ENCODE assay signal across 8 cellular contexts in genomic region chr3:49787182-49787464, GRCh38. TPM values are rescaled to one million over a fixed set of nuclear protein-coding genes. Genes with fewer than 3 reads are reported as not detected.
A peak's percentile ranks its signal among the peaks of the same experiment; 100 is the strongest.
DNase-seq lines count a peak whose midpoint lies in the region; ATAC-seq and TF ChIP-seq lines count a peak whose summit lies in the region.

No MANE protein-coding gene starts in this region.

- peaks cover 33% of the 10 kb centered on the region for H3K4me1 Mint-ChIP-seq in activated T-cell treated with anti-CD3 and anti-CD28 coated beads, Interleukin-2, amount 50 U/mL, for 24 hours (ENCODE audit: low read depth)

- H3K27me3 ChIP-seq in adrenal gland (no peaks in the 10 kb centered on the region), thyroid gland (no peaks in the 10 kb centered on the region)

- H3K27me3 Mint-ChIP-seq in activated T-cell treated with anti-CD3 and anti-CD28 coated beads, Interleukin-2, amount 50 U/mL, for 24 hours, result no peaks in the 10 kb centered on the region

- peak overlapping the region; percentile 88 for H3K4me3 Mint-ChIP-seq in activated T-cell treated with anti-CD3 and anti-CD28 coated beads, Interleukin-2, amount 50 U/mL, for 24 hours

- no peak for ATAC-seq in HG02840 (IDR thresholded peaks at IDR 0.05; ENCODE audit: low FRiP score, unreplicated experiment)

- H3K27ac ChIP-seq in adrenal gland, result peak overlapping the region in 4 of 5 donors; percentile 81 to 94 (median 90)
- H3K27ac ChIP-seq in thyroid gland, result peak overlapping the region; percentile 97 to 98 (median 97)

- no peaks in the 10 kb centered on the region for H3K36me3 ChIP-seq in adrenal gland (replicated peaks in 1 of 2)
- H3K36me3 ChIP-seq in thyroid gland, result no peaks in the 10 kb centered on the region

- peaks cover 31% of the 10 kb centered on the region for H3K36me3 Mint-ChIP-seq in activated T-cell treated with anti-CD3 and anti-CD28 coated beads, Interleukin-2, amount 50 U/mL, for 24 hours (ENCODE audit: low read depth)

- H3K4me3 ChIP-seq in adrenal gland, result peak overlapping the region in 2 of 4 donors; percentile 28 to 82
- no peak overlapping the region for H3K4me3 ChIP-seq in thyroid gland (replicated peaks in 1 of 3)

- no peak for DNase-seq in activated T-cell treated with anti-CD3 and anti-CD28 coated beads, Interleukin-2, amount 50 U/mL, for 24 hours
- DNase-seq in activated T-cell treated with anti-CD3 and anti-CD28 coated beads, Interleukin-2, amount 50 U/mL, for 1 hour, result no peak
- DNase-seq in adrenal gland, result no peak
- DNase-seq in medulla oblongata (ENCODE audit: extremely low spot score), result peak; percentile 46
- DNase-seq in thyroid gland, result no peak
- no peak for DNase-seq in foreskin melanocyte
- no peak for DNase-seq in NCI-H2029 treated with DMSO at 0.1 percent for 48 hours (lab: John Stamatoyannopoulos, UW)

- no peaks in the 10 kb centered on the region for H3K9me3 Mint-ChIP-seq in activated T-cell treated with anti-CD3 and anti-CD28 coated beads, Interleukin-2, amount 50 U/mL, for 24 hours

- intact Hi-C loops in adrenal gland (cut with DNase I) (no loop called here), thyroid gland (cut with DNase I) (loop anchor here (5.0 kb wide), 1 partner anchor 65 kb away; the partner anchor contains the start of gene GMPPB)

- H3K4me1 ChIP-seq in adrenal gland (replicated peaks in 1 of 2) (peaks cover 3 to 24% of the 10 kb centered on the region in 2 donors), thyroid gland (peaks cover 11 to 28% of the 10 kb centered on the region in 2 donors)

- WGBS in adrenal gland, 4 donors, result 58 to 77% (median 69%) methylated on average over 3 of the region's 3 CpGs
- WGBS in thyroid gland, 2 donors, result 75 to 86% methylated on average over 3 of the region's 3 CpGs

- H3K27ac Mint-ChIP-seq in activated T-cell treated with anti-CD3 and anti-CD28 coated beads, Interleukin-2, amount 50 U/mL, for 24 hours, result peak overlapping the region; percentile 96

- TF ChIP-seq CTCF in adrenal gland (IDR thresholded peaks at IDR 0.05), result no peak
- TF ChIP-seq CTCF in thyroid gland (IDR thresholded peaks at IDR 0.05), result no peak

- H3K9me3 ChIP-seq in adrenal gland (replicated peaks in 1 of 3) (no peaks in the 10 kb centered on the region), thyroid gland (no peaks in the 10 kb centered on the region)

- no peak for TF ChIP-seq POLR2A in adrenal gland (IDR thresholded peaks at IDR 0.05)
- TF ChIP-seq POLR2A in thyroid gland (IDR thresholded peaks at IDR 0.05), result no peak

RNA-seq across cellular contexts. Expression of gene IP6K1, which starts 0.8 kb away (rescaled TPM):
- total RNA-seq in adrenal gland (10 to 100 TPM; 36.3 to 73.9 (median 53.2) TPM), thyroid gland (10 to 100 TPM; 42.4 to 74.0 (median 43.8) TPM)
- 10 to 100 TPM; 12.3 to 29.5 (median 14.2) TPM for polyA plus RNA-seq in adrenal gland

RNA-seq across cellular contexts. Expression of gene CDHR4, which starts 12.6 kb away (rescaled TPM):
- under 1 TPM in 2 of 8 donors, not detected in 6; 0.23 to 0.25 TPM for total RNA-seq in adrenal gland
- polyA plus RNA-seq in adrenal gland, result under 1 TPM in 1 of 3 donors, not detected in 2; 0.17 TPM
- total RNA-seq in thyroid gland, result not detected

RNA-seq across cellular contexts. Expression of gene INKA1, which starts 15.9 kb away (rescaled TPM):
- total RNA-seq in adrenal gland (1 to 10 TPM; 1.8 to 5.5 (median 2.9) TPM), thyroid gland (1 to 10 TPM; 3.1 to 7.3 (median 5.6) TPM)
- polyA plus RNA-seq in adrenal gland, result 10 to 100 TPM in 1 of 3 donors, 1 to 10 TPM in 1, under 1 TPM in 1; 0.35 to 15.2 (median 6.3) TPM

RNA-seq across cellular contexts. Expression of gene UBA7, which starts 26.6 kb away (rescaled TPM):
- 100 to 1,000 TPM in 1 of 8 donors, 10 to 100 TPM in 7; 27.8 to 102 (median 60.0) TPM for total RNA-seq in adrenal gland
- 100 to 1,000 TPM in 2 of 3 donors, 10 to 100 TPM in 1; 17.5 to 232 (median 136) TPM for polyA plus RNA-seq in adrenal gland
- total RNA-seq in thyroid gland, result 10 to 100 TPM; 50.1 to 87.5 (median 69.3) TPM
